Comparison of ENCODE assay signal across 1 cellular context in the genomic region with DNA sequence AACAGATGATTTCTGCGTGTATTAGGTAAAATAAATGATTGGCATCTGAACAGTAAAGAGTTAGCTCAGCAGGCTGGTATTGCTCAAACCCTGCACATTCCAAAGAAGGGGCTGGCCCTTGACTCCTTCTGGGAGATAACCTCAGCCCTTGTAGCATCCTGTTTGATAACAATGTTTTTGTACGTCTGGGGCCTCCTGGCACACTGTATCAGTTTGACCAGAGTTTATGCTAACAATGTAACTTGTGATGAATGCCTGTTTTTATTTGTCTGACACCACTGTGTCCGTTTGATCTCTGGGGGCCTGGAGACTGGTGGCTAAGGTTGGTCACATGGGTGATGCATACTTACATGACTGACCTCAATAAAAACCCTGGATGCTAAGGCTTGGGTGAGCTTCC.
TF ChIP-seq lines count a peak whose summit lies in the region.

No MANE protein-coding gene starts in this region.

TF ChIP-seq in HepG2, 621 proteins besides CTCF, POLR2A, EP300 and RAD21 (continued from another document):
- TF ChIP-seq, protein P1, sequence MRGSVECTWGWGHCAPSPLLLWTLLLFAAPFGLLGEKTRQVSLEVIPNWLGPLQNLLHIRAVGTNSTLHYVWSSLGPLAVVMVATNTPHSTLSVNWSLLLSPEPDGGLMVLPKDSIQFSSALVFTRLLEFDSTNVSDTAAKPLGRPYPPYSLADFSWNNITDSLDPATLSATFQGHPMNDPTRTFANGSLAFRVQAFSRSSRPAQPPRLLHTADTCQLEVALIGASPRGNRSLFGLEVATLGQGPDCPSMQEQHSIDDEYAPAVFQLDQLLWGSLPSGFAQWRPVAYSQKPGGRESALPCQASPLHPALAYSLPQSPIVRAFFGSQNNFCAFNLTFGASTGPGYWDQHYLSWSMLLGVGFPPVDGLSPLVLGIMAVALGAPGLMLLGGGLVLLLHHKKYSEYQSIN (CRISPR knock-in tag; IDR thresholded peaks at IDR 0.05; ENCODE audit: borderline replicate concordance), result no peak
- TF ChIP-seq REPIN1 (CRISPR knock-in tag; IDR thresholded peaks at IDR 0.05; ENCODE audit: borderline replicate concordance, low read depth) (no peak), ZFP1 (CRISPR knock-in tag; IDR thresholded peaks at IDR 0.05) (no peak), HDAC1 (CRISPR knock-in tag; IDR thresholded peaks at IDR 0.05) (0 out of 2 replicates have a peak, but pooled peaks have one; percentile 28)
- TF ChIP-seq, protein P2, sequence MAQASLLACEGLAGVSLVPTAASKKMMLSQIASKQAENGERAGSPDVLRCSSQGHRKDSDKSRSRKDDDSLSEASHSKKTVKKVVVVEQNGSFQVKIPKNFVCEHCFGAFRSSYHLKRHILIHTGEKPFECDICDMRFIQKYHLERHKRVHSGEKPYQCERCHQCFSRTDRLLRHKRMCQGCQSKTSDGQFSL (CRISPR knock-in tag; IDR thresholded peaks at IDR 0.05), result no peak
